Comparison of ENCODE assay signal across 1 cellular context in the genomic region with DNA sequence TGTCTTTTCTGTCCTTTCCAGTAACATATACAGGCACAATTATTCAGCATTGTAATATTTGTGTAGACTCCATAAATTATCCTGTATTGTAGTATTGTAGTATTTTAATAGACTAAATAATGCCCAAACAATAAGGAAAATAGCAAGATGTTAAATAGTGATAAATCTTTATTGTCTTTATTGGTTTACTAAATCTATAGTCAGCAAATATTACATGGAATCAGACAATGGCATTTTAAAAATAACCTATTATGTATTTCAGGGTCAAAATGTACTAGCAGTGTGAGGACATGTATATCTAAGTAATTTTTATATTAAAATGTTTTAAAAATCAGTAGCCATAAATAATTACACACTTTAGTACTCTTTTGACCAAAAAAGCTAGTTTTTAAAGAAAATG.
TF ChIP-seq lines count a peak whose summit lies in the region.

No MANE protein-coding gene starts in this region.

TF ChIP-seq in HepG2, 621 proteins besides CTCF, POLR2A, EP300 and RAD21 (continued from another document):
- TF ChIP-seq HOMEZ (CRISPR knock-in tag; IDR thresholded peaks at IDR 0.05; ENCODE audit: low read depth) (no peak), MYC (CRISPR knock-in tag; IDR thresholded peaks at IDR 0.05; ENCODE audit: borderline replicate concordance) (no peak), ZIK1 (CRISPR knock-in tag; IDR thresholded peaks at IDR 0.05; ENCODE audit: borderline replicate concordance, low read depth) (no peak), ZFP90 (CRISPR knock-in tag; IDR thresholded peaks at IDR 0.05; ENCODE audit: borderline replicate concordance) (no peak)
